Comparison of ENCODE assay signal across 1 cellular context in genomic region chr2:19138264-19138825, GRCh38.
TF ChIP-seq lines count a peak whose summit lies in the region.

No MANE protein-coding gene starts in this region.

TF ChIP-seq in GM23338, 12 proteins besides CTCF, POLR2A, EP300 and RAD21 (continued from another document):
- TF ChIP-seq ZNF462 (CRISPR knock-in tag; IDR thresholded peaks at IDR 0.05) (no peak), ETS1 (IDR thresholded peaks at IDR 0.05) (no peak), EZH2 (IDR thresholded peaks at IDR 0.05; ENCODE audit: low read depth, unreplicated experiment) (no peak), STAT1 (IDR thresholded peaks at IDR 0.05; ENCODE audit: unreplicated experiment) (no peak), ZNF114 (CRISPR knock-in tag; IDR thresholded peaks at IDR 0.05) (no peak), POLR2AphosphoS5 (IDR thresholded peaks at IDR 0.05; ENCODE audit: low read depth) (no peak), ZNF331 (CRISPR knock-in tag; IDR thresholded peaks at IDR 0.05; ENCODE audit: low read depth) (no peak)
